31 cellular contexts compared by ENCODE assay signal in genomic region chr1:234463749-234464148, GRCh38.
"Had no signal": no experiment of that assay in that cellular context is flagged by ENCODE, and none has a peak within 500 bp of the region (broad histone marks: within the 10 kb centered on the region; RNA-seq: fewer than 3 reads in every experiment).

No MANE protein-coding gene starts in this region.

- H3K27ac Mint-ChIP-seq: naive thymus-derived CD4-positive, alpha-beta T cell; natural killer cell; nephron; neural progenitor cell; progenitor cell of endocrine pancreas; stimulated activated memory B cell treated with anti-CD40 and anti-IgM and Interleukin-4, amounts not matched to agents 10 μg/mL and 1 μg/mL and 100 μg/mL, for 72 hours; stimulated activated naive CD8-positive, alpha-beta T cell treated with anti-CD3 and anti-CD28 coated beads, Interleukin-15, Interleukin-2, amounts not matched to agents 100 ng/mL and 50 ng/mL, for 24 hours had no signal

- H3K4me1 Mint-ChIP-seq: natural killer cell, nephron, neural progenitor cell had no signal

- DNase-seq: naive thymus-derived CD4-positive, alpha-beta T cell; natural killer cell; occipital lobe; ovary; posterior cingulate gyrus; psoas muscle; right cardiac atrium; spleen; stimulated activated CD4-positive, alpha-beta T cell treated with anti-CD3 and anti-CD28 coated beads, Interleukin-12 subunit alpha, Interleukin-12 subunit beta, amount 100 ng/mL, for 4 hours; stimulated activated CD4-positive, alpha-beta T cell treated with anti-CD3 and anti-CD28 coated beads, Interleukin-1b, Interleukin-23, amount 100 ng/mL, for 48 hours; stimulated activated CD4-positive, alpha-beta T cell treated with anti-CD3 and anti-CD28 coated beads, Interleukin-4, amount 100 ng/mL, for 1 hour; stimulated activated CD4-positive, alpha-beta T cell treated with anti-CD3 and anti-CD28 coated beads, Interleukin-4, amount 100 ng/mL, for 4 hours; stimulated activated CD8-positive, alpha-beta memory T cell treated with anti-CD3 and anti-CD28 coated beads, Interleukin-4, amount 100 ng/mL, for 48 hours; stimulated activated naive CD4-positive, alpha-beta T cell; stomach; thyroid gland; trophoblast cell; upper lobe of left lung had no signal

- H3K27me3 Mint-ChIP-seq: naive thymus-derived CD4-positive, alpha-beta T cell; progenitor cell of endocrine pancreas; stimulated activated memory B cell treated with anti-CD40 and anti-IgM and Interleukin-4, amounts not matched to agents 10 μg/mL and 1 μg/mL and 100 μg/mL, for 72 hours; stimulated activated naive CD8-positive, alpha-beta T cell treated with anti-CD3 and anti-CD28 coated beads, Interleukin-15, Interleukin-2, amounts not matched to agents 100 ng/mL and 50 ng/mL, for 24 hours had no signal

- H3K27ac ChIP-seq: neural progenitor cell, ovary, parathyroid adenoma, psoas muscle, skin epidermis, spleen, stomach, thoracic aorta, thyroid gland, tibial nerve, upper lobe of left lung, vagina had no signal

- H3K9ac ChIP-seq: neural progenitor cell, parathyroid adenoma had no signal

- H3K27me3 ChIP-seq: neural progenitor cell, ovary, spleen, stomach, thyroid gland, tibial nerve, upper lobe of left lung, vagina had no signal

- H3K4me2 ChIP-seq: neural progenitor cell, smooth muscle cell had no signal

- H3K36me3 ChIP-seq: ovary, thoracic aorta had no signal

- H3K4me1 ChIP-seq: neural progenitor cell, parathyroid adenoma, psoas muscle, spleen, stomach, thyroid gland, tibial nerve, upper lobe of left lung, vagina had no signal

- H3K4me3 Mint-ChIP-seq: naive thymus-derived CD4-positive, alpha-beta T cell; natural killer cell; nephron; neural progenitor cell; stimulated activated memory B cell treated with anti-CD40 and anti-IgM and Interleukin-4, amounts not matched to agents 10 μg/mL and 1 μg/mL and 100 μg/mL, for 72 hours; stimulated activated naive CD8-positive, alpha-beta T cell treated with anti-CD3 and anti-CD28 coated beads, Interleukin-15, Interleukin-2, amounts not matched to agents 100 ng/mL and 50 ng/mL, for 24 hours had no signal

- H3K9me3 ChIP-seq: ovary, psoas muscle, spleen, stomach, thoracic aorta, thyroid gland, tibial nerve, upper lobe of left lung, vagina had no signal

- FAIRE-seq: urothelium cell line had no signal

- H3K4me3 ChIP-seq: neural progenitor cell, ovary, psoas muscle, skin epidermis, smooth muscle cell, spleen, stomach, thoracic aorta, thyroid gland, tibial nerve, upper lobe of left lung, vagina had no signal

- H3K79me2 ChIP-seq: parathyroid adenoma had no signal

- ATAC-seq: naive thymus-derived CD4-positive, alpha-beta T cell; natural killer cell; psoas muscle; right cardiac atrium; sciatic nerve; stimulated activated memory B cell treated with anti-CD40 and anti-IgM and Interleukin-4, amounts not matched to agents 10 μg/mL and 1 μg/mL and 100 μg/mL, for 72 hours had no signal

- H3K9me3 Mint-ChIP-seq: naive thymus-derived CD4-positive, alpha-beta T cell; natural killer cell; nephron; neural progenitor cell; stimulated activated memory B cell treated with anti-CD40 and anti-IgM and Interleukin-4, amounts not matched to agents 10 μg/mL and 1 μg/mL and 100 μg/mL, for 72 hours; stimulated activated naive CD8-positive, alpha-beta T cell treated with anti-CD3 and anti-CD28 coated beads, Interleukin-15, Interleukin-2, amounts not matched to agents 100 ng/mL and 50 ng/mL, for 24 hours had no signal

- H2AFZ ChIP-seq: neural progenitor cell, parathyroid adenoma had no signal
